In genomic region chr16:5571446-5571845, GRCh38 we compare ENCODE assay signal across 29 cellular contexts.
"Had no signal": no experiment of that assay in that cellular context is flagged by ENCODE, and none has a peak within 500 bp of the region (broad histone marks: within the 10 kb centered on the region; RNA-seq: fewer than 3 reads in every experiment).

No MANE protein-coding gene starts in this region.

- H3K9me3 ChIP-seq: colonic mucosa, esophagus muscularis mucosa, esophagus squamous epithelium, gastrocnemius medialis, gastroesophageal sphincter, heart left ventricle had no signal

- H2AFZ ChIP-seq: hepatocyte had no signal

- FAIRE-seq: colon, endometrium, endothelial cell of umbilical vein, frontal cortex had no signal

- H3K4me2 ChIP-seq: hepatocyte had no signal

- H3K27me3 ChIP-seq: colonic mucosa, esophagus muscularis mucosa, esophagus squamous epithelium, foreskin keratinocyte, gastrocnemius medialis, heart left ventricle had no signal

- H3K27ac ChIP-seq: colonic mucosa, coronary artery, dorsolateral prefrontal cortex, epithelial cell of prostate, esophagus muscularis mucosa, esophagus squamous epithelium, foreskin keratinocyte, gastrocnemius medialis, gastroesophageal sphincter, heart left ventricle, heart right ventricle, hepatocyte had no signal

- H3K79me2 ChIP-seq: hepatocyte had no signal

- ATAC-seq: effector memory CD8-positive, alpha-beta T cell; esophagus mucosa; foreskin keratinocyte; gastrocnemius medialis; gastroesophageal sphincter; heart left ventricle; heart right ventricle had no signal

- DNase-seq: colonic mucosa; cortex of kidney; dermis blood vessel endothelial cell; dorsolateral prefrontal cortex; effector CD4-positive, alpha-beta T cell; effector CD8-positive, alpha-beta T cell; effector memory CD4-positive, alpha-beta T cell; effector memory CD8-positive, alpha-beta T cell; endodermal cell; erythroblast; esophagus squamous epithelium; foreskin fibroblast; foreskin keratinocyte; foreskin melanocyte; gastrocnemius medialis; glutamatergic neuron; head of caudate nucleus; heart left ventricle; heart right ventricle had no signal

- H3K4me3 ChIP-seq: colonic mucosa, coronary artery, dorsolateral prefrontal cortex, esophagus muscularis mucosa, esophagus squamous epithelium, gastrocnemius medialis, gastroesophageal sphincter, heart left ventricle, heart right ventricle, hepatocyte had no signal

- H3K4me1 ChIP-seq: colonic mucosa, esophagus muscularis mucosa, esophagus squamous epithelium, foreskin keratinocyte, gastrocnemius medialis, gastroesophageal sphincter, heart left ventricle, heart right ventricle had no signal

- H3K36me3 ChIP-seq: colonic mucosa, esophagus muscularis mucosa, esophagus squamous epithelium, gastrocnemius medialis, gastroesophageal sphincter, heart left ventricle, heart right ventricle had no signal
